Comparison of ENCODE assay signal across 8 cellular contexts in genomic region chr14:102777711-102778615, GRCh38. TPM values are rescaled to one million over a fixed set of nuclear protein-coding genes. Genes with fewer than 3 reads are reported as not detected.
A peak's percentile ranks its signal among the peaks of the same experiment; 100 is the strongest.
DNase-seq lines count a peak whose midpoint lies in the region; ATAC-seq, FAIRE-seq and TF ChIP-seq lines count a peak whose summit lies in the region.

No MANE protein-coding gene starts in this region.

- peaks cover 14% of the 10 kb centered on the region for H3K36me3 Mint-ChIP-seq in CD8-positive, alpha-beta T cell
- no peaks in the 10 kb centered on the region for H3K36me3 Mint-ChIP-seq in glutamatergic neuron (ENCODE audit: unreplicated experiment)

- DNase-seq in CD8-positive, alpha-beta T cell: peak in 3 of 7 experiments; percentile 23 to 38 (median 29)
- peak; percentile 33 to 37 for DNase-seq in Kasumi-1 (lab: John Stamatoyannopoulos, UW)
- peak; percentile 40 for DNase-seq in activated naive CD4-positive, alpha-beta T cell treated with anti-CD3 and anti-CD28 coated beads, Interleukin-2, amount 50 U/mL, for 16 hours
- no peak for DNase-seq in glutamatergic neuron
- peak in 4 of 6 donors; percentile 11 to 72 (median 37) for DNase-seq in pancreas
- DNase-seq in GM19238 (ENCODE audit: insufficient read length, low spot score): no peak
- DNase-seq in NCI-H2196 treated with DMSO at 0.1 percent for 48 hours (lab: John Stamatoyannopoulos, UW; ENCODE audit: unreplicated experiment): no peak

- ATAC-seq in CD8-positive, alpha-beta T cell: peak; percentile 17
- peak; percentile 2 for ATAC-seq in GM21423 (IDR thresholded peaks at IDR 0.05; ENCODE audit: unreplicated experiment)
- ATAC-seq in pancreas: peak; percentile 26 to 63 (median 44)

- intact Hi-C loops in CD8-positive, alpha-beta T cell (cut with DNase I, micrococcal nuclease): loop anchor here (1.0 to 10.0 kb wide), 10 partner anchors 186 to 831 kb away; partner anchors contain the start of genes EIF5 (in 2 of the 2), HSP90AA1 (in 2 of the 2), BAG5 (in 1 of the 2) and COA8 (in 1 of the 2)
- intact Hi-C loops in pancreas (cut with DNase I): no loop called here

- peak overlapping the region; percentile 85 for H3K27ac Mint-ChIP-seq in CD8-positive, alpha-beta T cell
- peak overlapping the region; percentile 79 for H3K27ac Mint-ChIP-seq in glutamatergic neuron (ENCODE audit: unreplicated experiment)

- H3K4me3 ChIP-seq in CD8-positive, alpha-beta T cell (ENCODE audit: low read depth, low read length): peak overlapping the region; percentile 65
- H3K4me3 ChIP-seq in pancreas: peak overlapping the region; percentile 69 to 88 (median 74)

- H3K27me3 Mint-ChIP-seq in CD8-positive, alpha-beta T cell (ENCODE audit: low read depth): no peaks in the 10 kb centered on the region
- H3K27me3 Mint-ChIP-seq in glutamatergic neuron (ENCODE audit: unreplicated experiment): peaks cover 14% of the 10 kb centered on the region

- H3K9me3 Mint-ChIP-seq in CD8-positive, alpha-beta T cell: no peaks in the 10 kb centered on the region
- H3K9me3 Mint-ChIP-seq in glutamatergic neuron (ENCODE audit: unreplicated experiment): peaks cover 3% of the 10 kb centered on the region

- peaks cover 40% of the 10 kb centered on the region for H3K4me1 ChIP-seq in CD8-positive, alpha-beta T cell (ENCODE audit: insufficient read depth, low read length)
- peaks cover 0 to 8% (median 0%) of the 10 kb centered on the region in 3 donors for H3K4me1 ChIP-seq in pancreas

- WGBS in pancreas, 2 donors: 0 to 1% methylated on average over 98 to 112 of the region's 112 CpGs

- H3K4me1 Mint-ChIP-seq in CD8-positive, alpha-beta T cell (ENCODE audit: low read depth): peaks cover 54% of the 10 kb centered on the region
- peaks cover 38% of the 10 kb centered on the region for H3K4me1 Mint-ChIP-seq in glutamatergic neuron (ENCODE audit: low read depth, unreplicated experiment)

- H3K27ac ChIP-seq in CD8-positive, alpha-beta T cell (ENCODE audit: low read depth, low read length): peak overlapping the region; percentile 71
- H3K27ac ChIP-seq in pancreas: peak overlapping the region in 3 of 4 donors; percentile 62 to 79 (median 74)

- no peak for TF ChIP-seq CTCF in CD8-positive, alpha-beta T cell (IDR thresholded peaks at IDR 0.05)
- TF ChIP-seq CTCF in glutamatergic neuron (IDR thresholded peaks at IDR 0.05; ENCODE audit: partially characterized antibody, unreplicated experiment): no peak
- TF ChIP-seq CTCF in pancreas (IDR thresholded peaks at IDR 0.05): no peak

- POLR2A ChIA-PET in CD8-positive, alpha-beta T cell (lab: Charles Lee): no interaction called here

- H3K4me3 Mint-ChIP-seq in CD8-positive, alpha-beta T cell: peak overlapping the region; percentile 86
- H3K4me3 Mint-ChIP-seq in glutamatergic neuron (ENCODE audit: unreplicated experiment): peak overlapping the region; percentile 82

- H3K27me3 ChIP-seq in CD8-positive, alpha-beta T cell (ENCODE audit: insufficient read depth, low read length): no peaks in the 10 kb centered on the region
- no peaks in the 10 kb centered on the region for H3K27me3 ChIP-seq in pancreas

- FAIRE-seq in pancreas (lab: Jason Lieb, UNC): no peak

- H3K9me3 ChIP-seq in CD8-positive, alpha-beta T cell (ENCODE audit: low read length): no peaks in the 10 kb centered on the region
- no peaks in the 10 kb centered on the region for H3K9me3 ChIP-seq in pancreas

- no peaks in the 10 kb centered on the region for H3K36me3 ChIP-seq in CD8-positive, alpha-beta T cell (ENCODE audit: insufficient read depth, low read length)
- H3K36me3 ChIP-seq in pancreas: no peaks in the 10 kb centered on the region

- CTCF ChIA-PET in CD8-positive, alpha-beta T cell (lab: Charles Lee): no interaction called here

RNA-seq across cellular contexts. Expression of gene TRAF3, which starts 0.7 kb away (rescaled TPM):
- total RNA-seq in CD8-positive, alpha-beta T cell: 10 to 100 TPM; 40.4 to 43.2 TPM
- total RNA-seq in glutamatergic neuron (ENCODE audit: unreplicated experiment) (16.7 TPM), pancreas (10 to 100 TPM in 1 of 6 donors, 1 to 10 TPM in 5; 4.3 to 14.7 (median 6.4) TPM)
- 1 to 10 TPM; 3.6 to 4.5 TPM for polyA plus RNA-seq in pancreas

Comparison
In these comparisons a context has a peak if more than half of its experiments do, and no peak if none do; other contexts are left out.
1. DNase-seq: peak in Kasumi-1 (2 of 2), activated naive CD4-positive, alpha-beta T cell treated with anti-CD3 and anti-CD28 coated beads, Interleukin-2, amount 50 U/mL, for 16 hours (single experiment) and pancreas (4 of 6); none in glutamatergic neuron (single experiment), GM19238 (single experiment) and NCI-H2196 treated with DMSO at 0.1 percent for 48 hours (single experiment).
2. intact Hi-C loops: an anchor here in CD8-positive, alpha-beta T cell (1.0 to 10.0 kb wide); none called in pancreas.
3. Peak in every context shown above with its lines, with median percentiles within 50 percentile points of each other: ATAC-seq.